ENCODE assay signal across 30 cellular contexts in the genomic region with DNA sequence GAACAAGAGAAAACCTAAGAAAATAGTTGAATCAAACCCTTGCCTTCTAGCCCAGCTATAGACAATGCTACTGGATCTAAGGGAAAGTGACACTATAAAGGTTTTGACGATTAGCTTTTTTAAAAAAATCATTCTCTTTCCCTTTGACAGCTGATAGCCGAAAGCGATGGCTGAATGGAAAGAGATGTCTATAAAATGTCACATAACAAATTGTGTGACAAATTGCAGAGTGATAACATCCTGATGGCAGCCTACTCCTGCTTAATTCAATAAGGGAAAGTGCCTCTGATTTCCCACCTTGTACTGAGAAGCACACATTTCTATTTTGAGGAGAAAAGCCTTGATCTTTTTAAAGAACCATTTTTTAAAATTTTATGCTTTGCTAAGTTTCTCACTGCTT.
"Had no signal": no experiment of that assay in that cellular context is flagged by ENCODE, and none has a peak within 500 bp of the region (broad histone marks: within the 10 kb centered on the region; RNA-seq: fewer than 3 reads in every experiment).

No MANE protein-coding gene starts in this region.

- H3K27ac ChIP-seq: body of pancreas, colonic mucosa, esophagus muscularis mucosa, foreskin keratinocyte, gastrocnemius medialis had no signal

- ATAC-seq: activated CD4-positive, alpha-beta T cell treated with anti-CD3 and anti-CD28 coated beads for 36 hours; activated CD8-positive, alpha-beta memory T cell treated with anti-CD3 and anti-CD28 coated beads, Interleukin-2, amount 10 ng/mL, durations not matched to agents 7 days and 5 days; activated CD8-positive, alpha-beta T cell treated with anti-CD3 and anti-CD28 coated beads, Interleukin-2, amount 10 ng/mL, durations not matched to agents 7 days and 5 days; activated naive CD8-positive, alpha-beta T cell treated with anti-CD3 and anti-CD28 coated beads, Interleukin-2, amount 50 U/mL, for 24 hours; body of pancreas; effector memory CD8-positive, alpha-beta T cell; foreskin keratinocyte; gastrocnemius medialis; T-helper 17 cell had no signal

- DNase-seq: activated CD4-positive, alpha-beta memory T cell treated with anti-CD3 and anti-CD28 coated beads for 36 hours; activated CD4-positive, alpha-beta T cell treated with anti-CD3 and anti-CD28 coated beads for 36 hours; activated CD4-positive, alpha-beta T cell treated with anti-CD3 and anti-CD28 coated beads, Interleukin-2, amount 10 ng/mL, durations not matched to agents 24 days and 14 days; activated CD4-positive, CD25-positive, alpha-beta regulatory T cell; activated CD4-positive, CD25-positive, alpha-beta regulatory T cell treated with anti-CD3 and anti-CD28 coated beads, Interleukin-2, amount 50 U/mL, for 72 hours; activated CD8-positive, alpha-beta memory T cell treated with anti-CD3 and anti-CD28 coated beads, Interleukin-2, amount 10 ng/mL, durations not matched to agents 7 days and 5 days; activated CD8-positive, alpha-beta memory T cell treated with anti-CD3 and anti-CD28 coated beads, Interleukin-2, amount 50 U/mL, for 4 hours; activated CD8-positive, alpha-beta T cell treated with anti-CD3 and anti-CD28 coated beads, Interleukin-2, amount 10 ng/mL, durations not matched to agents 7 days and 5 days; activated effector memory CD4-positive, alpha-beta T cell treated with anti-CD3 and anti-CD28 coated beads, Interleukin-2, amount 50 U/mL, for 16 hours; activated naive CD4-positive, alpha-beta T cell treated with anti-CD3 and anti-CD28 coated beads for 36 hours; activated naive CD8-positive, alpha-beta T cell treated with anti-CD3 and anti-CD28 coated beads for 36 hours; activated naive CD8-positive, alpha-beta T cell treated with anti-CD3 and anti-CD28 coated beads, Interleukin-2, amount 50 U/mL, for 24 hours; activated T-cell treated with anti-CD3 and anti-CD28 coated beads, Interleukin-2, amount 50 U/mL, for 1 hour; activated T-cell treated with anti-CD3 and anti-CD28 coated beads, Interleukin-2, amount 50 U/mL, for 48 hours; adrenal gland; amygdala; aorta; body of pancreas; central memory CD4-positive, alpha-beta T cell; cerebellar nuclear complex; colonic mucosa; effector CD4-positive, alpha-beta T cell; effector memory CD8-positive, alpha-beta T cell; erythroblast; foreskin keratinocyte; gastrocnemius medialis; glutamatergic neuron; T-helper 1 cell; T-helper 17 cell had no signal

- H3K27me3 ChIP-seq: adrenal gland, body of pancreas, colonic mucosa, esophagus muscularis mucosa, foreskin keratinocyte, gastrocnemius medialis had no signal

- H3K4me3 ChIP-seq: adrenal gland, body of pancreas, colonic mucosa, esophagus muscularis mucosa, gastrocnemius medialis had no signal

- H3K9me3 ChIP-seq: adrenal gland, body of pancreas, colonic mucosa, esophagus muscularis mucosa, gastrocnemius medialis had no signal

- H3K4me1 ChIP-seq: colonic mucosa, foreskin keratinocyte, gastrocnemius medialis had no signal

- H3K36me3 ChIP-seq: adrenal gland, colonic mucosa, esophagus muscularis mucosa, gastrocnemius medialis had no signal
